8 cellular contexts compared by ENCODE assay signal in genomic region chr11:108009497-108010360, GRCh38. TPM values are rescaled to one million over a fixed set of nuclear protein-coding genes. Genes with fewer than 3 reads are reported as not detected.
DNase-seq lines count a peak whose midpoint lies in the region; ATAC-seq and TF ChIP-seq lines count a peak whose summit lies in the region.

No MANE protein-coding gene starts in this region.

- peaks cover 5% of the 10 kb centered on the region for H3F3A ChIP-seq in neural progenitor cell (ENCODE audit: low read depth)

- peaks cover 15% of the 10 kb centered on the region for H3K4me1 Mint-ChIP-seq in neural progenitor cell

- H4K20me1 ChIP-seq in neural progenitor cell (ENCODE audit: low read depth) = peaks cover 43% of the 10 kb centered on the region

- in situ Hi-C loops in G401 (cut with HindIII; ENCODE audit: low sequenced_read_pairs) = no loop called here

- intact Hi-C loops in posterior cingulate gyrus (cut with DNase I) = loop anchor here (2.0 to 10.0 kb wide), 3 partner anchors 81 to 645 kb away; partner anchors contain the start of genes ACAT1 and RAB39A

- H3K4me3 ChIP-seq in WI38 (ENCODE audit: low read depth, low read length) = peak overlapping the region; percentile 94
- peak overlapping the region; percentile 99 for H3K4me3 ChIP-seq in fibroblast of the aortic adventitia (ENCODE audit: low read depth, low read length)
- peak overlapping the region; percentile 67 for H3K4me3 ChIP-seq in neural progenitor cell

- no peaks in the 10 kb centered on the region for H3K9me3 Mint-ChIP-seq in neural progenitor cell

- peak overlapping the region; percentile 92 for H3K27ac ChIP-seq in neural progenitor cell

- peak overlapping the region; percentile 86 for H2AFZ ChIP-seq in neural progenitor cell (replicated peaks)

- H3K79me2 ChIP-seq in neural progenitor cell (ENCODE audit: low read depth) = peaks cover 58% of the 10 kb centered on the region

- DNase-seq in activated effector memory CD4-positive, alpha-beta T cell treated with anti-CD3 and anti-CD28 coated beads, Interleukin-2, amount 50 U/mL, for 16 hours = peak; percentile 64
- DNase-seq in activated effector memory CD4-positive, alpha-beta T cell treated with Interleukin-2 at 50 U/mL for 16 hours = no peak
- peak; percentile 23 for DNase-seq in fibroblast of the aortic adventitia (ENCODE audit: low read depth)
- DNase-seq in neural progenitor cell (ENCODE audit: low spot score) = peak; percentile 69
- no peak for DNase-seq in posterior cingulate gyrus
- DNase-seq in G401 (ENCODE audit: low spot score) = no peak

- no peaks in the 10 kb centered on the region for H3K9me3 ChIP-seq in neural progenitor cell (ENCODE audit: low read depth)

- peak overlapping the region; percentile 99 for H3K27ac Mint-ChIP-seq in neural progenitor cell

- TF ChIP-seq CTCF in WI38 (IDR thresholded peaks at IDR 0.05; ENCODE audit: low read depth, low read length) (no peak), fibroblast of the aortic adventitia (IDR thresholded peaks at IDR 0.05; ENCODE audit: insufficient read depth, low read length) (no peak), neural progenitor cell (IDR thresholded peaks at IDR 0.05) (no peak)

- H3K27me3 Mint-ChIP-seq in neural progenitor cell (ENCODE audit: insufficient read depth, low read depth) = peaks cover 4% of the 10 kb centered on the region

- no peaks in the 10 kb centered on the region for H3K36me3 ChIP-seq in neural progenitor cell

- no peaks in the 10 kb centered on the region for H3K27me3 ChIP-seq in neural progenitor cell

- peak overlapping the region; percentile 99 for H3K4me2 ChIP-seq in neural progenitor cell

- peak overlapping the region; percentile 99 for H3K4me3 Mint-ChIP-seq in neural progenitor cell

- no peaks in the 10 kb centered on the region for H3K36me3 Mint-ChIP-seq in neural progenitor cell

- peak; percentile 2 for ATAC-seq in HG03095 (IDR thresholded peaks at IDR 0.05; ENCODE audit: unreplicated experiment)

- peak overlapping the region; percentile 96 for H3K9ac ChIP-seq in neural progenitor cell

- peaks cover 24% of the 10 kb centered on the region for H3K4me1 ChIP-seq in neural progenitor cell

RNA-seq across cellular contexts. Expression of gene CUL5, which starts 1.0 kb away (rescaled TPM):
- total RNA-seq in fibroblast of the aortic adventitia (ENCODE audit: low replicate concordance) (38.4 and 39.1 TPM in 2 replicates), neural progenitor cell (ENCODE audit: low replicate concordance) (35.3 and 55.1 TPM in 2 replicates)
- total RNA-seq in G401 (2014; rRNA removed; shearing (Covaris generic)) = 48.7 and 52.0 TPM in 2 replicates

Comparison
In these comparisons a context has a peak if more than half of its experiments do, and no peak if none do; other contexts are left out.
1. DNase-seq: peak in activated effector memory CD4-positive, alpha-beta T cell treated with anti-CD3 and anti-CD28 coated beads, Interleukin-2, amount 50 U/mL, for 16 hours (single experiment), fibroblast of the aortic adventitia (single experiment) and neural progenitor cell (single experiment); none in activated effector memory CD4-positive, alpha-beta T cell treated with Interleukin-2 at 50 U/mL for 16 hours (single experiment), posterior cingulate gyrus (0 of 10) and G401 (single experiment).
2. Peak in every context shown above with its lines, with median percentiles within 50 percentile points of each other: H3K4me3 ChIP-seq.